Comparison of ENCODE assay signal across 31 cellular contexts in genomic region chr6:146753306-146753705, GRCh38.
"Had no signal": no experiment of that assay in that cellular context is flagged by ENCODE, and none has a peak within 500 bp of the region (broad histone marks: within the 10 kb centered on the region; RNA-seq: fewer than 3 reads in every experiment).

No MANE protein-coding gene starts in this region.

- H3K36me3 ChIP-seq: neutrophil, spleen, suprapubic skin, tibial artery, transverse colon, upper lobe of right lung, uterus had no signal

- H3K4me3 ChIP-seq: psoas muscle, skin epidermis, smooth muscle cell, spleen, suprapubic skin, testis, tibial artery, transverse colon, upper lobe of right lung, uterus had no signal

- H3K27ac ChIP-seq: neutrophil, parathyroid adenoma, psoas muscle, skin epidermis, spleen, suprapubic skin, testis, tibial artery, transverse colon, upper lobe of right lung, uterus had no signal

- H3K4me1 ChIP-seq: parathyroid adenoma, psoas muscle, spleen, suprapubic skin, testis, tibial artery, transverse colon, upper lobe of right lung, uterus had no signal

- H3K9me3 ChIP-seq: neutrophil, psoas muscle, suprapubic skin, testis, tibial artery, transverse colon, upper lobe of right lung, uterus had no signal

- H3K36me3 Mint-ChIP-seq: naive thymus-derived CD8-positive, alpha-beta T cell; natural killer cell treated with Interleukin-12 subunit alpha and Interleukin-12 subunit beta and Interleukin-15 and Interleukin-18, amount 100 ng/mL, for 72 hours; stimulated activated memory B cell treated with anti-CD40 and anti-IgM and Interleukin-4, amounts not matched to agents 10 μg/mL and 1 μg/mL and 100 μg/mL, for 72 hours; type B pancreatic cell had no signal

- ATAC-seq: naive thymus-derived CD8-positive, alpha-beta T cell; natural killer cell treated with Interleukin-12 subunit alpha and Interleukin-12 subunit beta and Interleukin-15 and Interleukin-18, amount 100 ng/mL, for 72 hours; psoas muscle; right cardiac atrium; sciatic nerve; stimulated activated memory B cell treated with anti-CD40 and anti-IgM and Interleukin-4, amounts not matched to agents 10 μg/mL and 1 μg/mL and 100 μg/mL, for 72 hours; stimulated activated naive CD8-positive, alpha-beta T cell treated with anti-CD3 and anti-CD28 coated beads, Interleukin-15, amount 100 ng/mL, for 72 hours; stimulated activated naive CD8-positive, alpha-beta T cell treated with anti-CD3 and anti-CD28 coated beads, Interleukin-15, Interleukin-2, amounts not matched to agents 100 U/mL and 50 U/mL, for 24 hours; upper lobe of right lung had no signal

- H3K4me2 ChIP-seq: smooth muscle cell had no signal

- H2AFZ ChIP-seq: parathyroid adenoma had no signal

- H3K9me3 Mint-ChIP-seq: type B pancreatic cell had no signal

- H3K27ac Mint-ChIP-seq: naive thymus-derived CD8-positive, alpha-beta T cell; natural killer cell treated with Interleukin-12 subunit alpha and Interleukin-12 subunit beta and Interleukin-15 and Interleukin-18, amount 100 ng/mL, for 72 hours; nephron progenitor cell; progenitor cell of endocrine pancreas; stimulated activated memory B cell treated with anti-CD40 and anti-IgM and Interleukin-4, amounts not matched to agents 10 μg/mL and 1 μg/mL and 100 μg/mL, for 72 hours; stimulated activated naive CD8-positive, alpha-beta T cell treated with anti-CD3 and anti-CD28 coated beads, Interleukin-15, amount 100 ng/mL, for 72 hours; type B pancreatic cell had no signal

- DNase-seq: naive thymus-derived CD8-positive, alpha-beta T cell; nephron progenitor cell; nucleus accumbens; posterior cingulate gyrus; psoas muscle; right cardiac atrium; spleen; stimulated activated CD4-positive, alpha-beta T cell treated with anti-CD3 and anti-CD28 coated beads, Interleukin-12 subunit alpha, Interleukin-12 subunit beta, amount 100 ng/mL, for 4 hours; stimulated activated CD4-positive, alpha-beta T cell treated with anti-CD3 and anti-CD28 coated beads, Interleukin-1b, Interleukin-23, amount 100 ng/mL, for 48 hours; stimulated activated CD4-positive, alpha-beta T cell treated with anti-CD3 and anti-CD28 coated beads, Interleukin-4, amount 100 ng/mL, for 1 hour; stimulated activated CD4-positive, alpha-beta T cell treated with anti-CD3 and anti-CD28 coated beads, Interleukin-4, amount 100 ng/mL, for 4 hours; stimulated activated CD8-positive, alpha-beta memory T cell treated with anti-CD3 and anti-CD28 coated beads, Interleukin-4, amount 100 ng/mL, for 48 hours; stimulated activated naive CD4-positive, alpha-beta T cell; stimulated activated naive CD8-positive, alpha-beta T cell treated with anti-CD3 and anti-CD28 coated beads, Interleukin-15, amount 100 ng/mL, for 72 hours; stimulated activated naive CD8-positive, alpha-beta T cell treated with anti-CD3 and anti-CD28 coated beads, Interleukin-15, Interleukin-2, amounts not matched to agents 100 U/mL and 50 U/mL, for 24 hours; substantia nigra; testis; tibial artery; transverse colon; upper lobe of right lung; uterus had no signal

- H3K27me3 ChIP-seq: neutrophil, spleen, suprapubic skin, testis, tibial artery, transverse colon, upper lobe of right lung, uterus had no signal

- H3K79me2 ChIP-seq: parathyroid adenoma had no signal
